8 cellular contexts compared by ENCODE assay signal in the genomic region with DNA sequence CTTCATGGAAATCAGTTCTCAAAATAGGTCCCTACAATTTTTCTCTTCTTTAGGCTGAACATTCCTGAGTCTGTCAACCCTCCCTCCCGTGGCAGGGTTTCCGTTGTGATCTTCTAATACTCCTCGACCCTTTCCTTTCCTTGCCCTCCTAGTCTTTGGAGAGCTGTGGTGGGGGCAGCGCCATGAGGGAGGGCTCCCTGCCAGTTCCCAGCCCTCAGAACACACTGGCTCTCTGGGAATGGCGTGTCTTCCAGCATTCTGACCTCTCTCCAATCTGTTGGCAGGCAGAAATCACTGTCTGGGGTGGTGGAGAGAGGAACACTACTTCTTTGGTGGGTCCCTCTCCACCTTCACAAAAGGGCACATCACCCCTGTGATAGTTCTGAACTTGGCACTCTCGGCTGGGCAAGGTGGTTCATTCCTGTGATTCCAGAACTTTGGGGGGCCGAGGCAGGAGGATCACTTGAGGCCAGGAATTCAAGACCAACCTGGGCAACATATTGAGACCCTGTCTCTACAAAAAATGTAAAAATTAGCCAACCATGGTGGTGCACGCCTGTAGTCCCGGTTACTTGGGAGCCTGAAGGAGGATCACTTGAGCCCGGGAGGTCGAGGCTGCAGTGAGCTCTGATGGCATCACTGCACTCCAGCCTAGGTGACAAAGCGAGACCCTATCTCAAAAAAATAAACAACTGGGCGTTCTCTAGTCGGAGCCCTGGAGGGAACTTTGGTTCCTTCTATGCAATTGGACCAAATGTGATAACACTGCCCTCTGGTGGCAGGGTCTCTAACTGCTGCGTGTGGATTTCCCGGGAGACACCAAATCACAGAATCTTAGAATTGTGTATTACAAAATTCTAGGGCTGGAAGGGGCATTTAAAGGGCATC. TPM values are rescaled to one million over a fixed set of nuclear protein-coding genes. Genes with fewer than 3 reads are reported as not detected.
A peak's percentile ranks its signal among the peaks of the same experiment; 100 is the strongest.
DNase-seq lines count a peak whose midpoint lies in the region; ATAC-seq and TF ChIP-seq lines count a peak whose summit lies in the region.

No MANE protein-coding gene starts in this region.

- POLR2A ChIA-PET in SK-N-SH (lab: Yijun Ruan, JAX): no interaction called here

- H3K79me2 ChIP-seq in Karpas-422 (ENCODE audit: low read length) (no peaks in the 10 kb centered on the region), SK-N-SH (ENCODE audit: insufficient read depth) (no peaks in the 10 kb centered on the region)

- H3K9ac ChIP-seq in Karpas-422 (ENCODE audit: low read length) (no peak overlapping the region), SK-N-SH (no peak overlapping the region)

- ATAC-seq in GM18909 (IDR thresholded peaks at IDR 0.05; ENCODE audit: poor library complexity, unreplicated experiment): no peak

- peaks cover 4% of the 10 kb centered on the region for H3F3A ChIP-seq in SK-N-SH (replicated peaks; ENCODE audit: insufficient read depth)

- no peaks in the 10 kb centered on the region for H3K27me3 ChIP-seq in Karpas-422 (ENCODE audit: low read length)
- H3K27me3 ChIP-seq in SK-N-SH (ENCODE audit: insufficient read depth): no peaks in the 10 kb centered on the region
- no peaks in the 10 kb centered on the region for H3K27me3 ChIP-seq in uterus

- DNase-seq in Daoy (ENCODE audit: low read depth) (peak; percentile 79), Karpas-422 (peak; percentile 92), SK-N-SH (peak; percentile 78), glomerular visceral epithelial cell (ENCODE audit: extremely low spot score) (peak; percentile 61), progenitor cell of endocrine pancreas (ENCODE audit: low spot score, unreplicated experiment) (peak; percentile 66), uterus (peak; percentile 50 to 55)
- DNase-seq in activated naive CD4-positive, alpha-beta T cell treated with anti-CD3 and anti-CD28 coated beads for 36 hours: peak; percentile 86

- H3K27ac ChIP-seq in Karpas-422 (ENCODE audit: low read length) (no peak overlapping the region), SK-N-SH (ENCODE audit: low read depth in 2 of 2, low read length in 1 of 2) (no peak overlapping the region), uterus (no peak overlapping the region)

- H3K4me3 ChIP-seq in Karpas-422 (ENCODE audit: low read length): no peak overlapping the region
- H3K4me3 ChIP-seq in SK-N-SH (ENCODE audit: low read depth in 2 of 2, low read length in 1 of 2): peak overlapping the region in 1 of 2 experiments; percentile 4; a peak in 1 of 4 replicates
- H3K4me3 ChIP-seq in uterus: no peak overlapping the region

- 48% methylated on average over 16 of the region's 16 CpGs for WGBS in SK-N-SH (ENCODE audit: low lambda C conversion rate)

- no peak for TF ChIP-seq EP300 in SK-N-SH (IDR thresholded peaks at IDR 0.05; ENCODE audit: borderline replicate concordance in 1 of 2, low read depth in 1 of 2, low read length in 1 of 2)

- peaks cover 12% of the 10 kb centered on the region for H3K4me1 Mint-ChIP-seq in activated naive CD4-positive, alpha-beta T cell treated with anti-CD3 and anti-CD28 coated beads for 36 hours (ENCODE audit: low read depth)
- H3K4me1 Mint-ChIP-seq in progenitor cell of endocrine pancreas (ENCODE audit: low read depth): no peaks in the 10 kb centered on the region

- intact Hi-C loops in activated naive CD4-positive, alpha-beta T cell treated with anti-CD3 and anti-CD28 coated beads for 36 hours (cut with micrococcal nuclease): loop anchor here (1.0 to 5.0 kb wide), 3 partner anchors 38 to 272 kb away; partner anchors contain the start of gene SMURF1
- intact Hi-C loops in uterus (cut with DNase I; ENCODE audit: low total_unique reads): loop anchor here (10.0 kb wide), 1 partner anchor 278 kb away; no protein-coding TSS in a partner anchor

- H3K27me3 Mint-ChIP-seq in activated naive CD4-positive, alpha-beta T cell treated with anti-CD3 and anti-CD28 coated beads for 36 hours (ENCODE audit: low read depth): no peaks in the 10 kb centered on the region
- H3K27me3 Mint-ChIP-seq in progenitor cell of endocrine pancreas: no peaks in the 10 kb centered on the region

- H2AFZ ChIP-seq in Karpas-422 (ENCODE audit: low read length) (no peak overlapping the region), SK-N-SH (ENCODE audit: low read depth) (peak overlapping the region; percentile 18; the same call in 1 of the 2 replicates)

- H3K4me1 ChIP-seq in Karpas-422 (ENCODE audit: low read length) (peaks cover 15% of the 10 kb centered on the region), SK-N-SH (ENCODE audit: control insufficient read depth in 1 of 2, insufficient read depth in 2 of 2, low read depth in 1 of 2, low read length in 1 of 2) (no peaks in the 10 kb centered on the region), uterus (no peaks in the 10 kb centered on the region)

- peak; percentile 94 for TF ChIP-seq RAD21 in SK-N-SH (IDR thresholded peaks at IDR 0.05; ENCODE audit: low read length)

- no peaks in the 10 kb centered on the region for H3K9me3 Mint-ChIP-seq in activated naive CD4-positive, alpha-beta T cell treated with anti-CD3 and anti-CD28 coated beads for 36 hours
- peaks cover 6% of the 10 kb centered on the region for H3K9me3 Mint-ChIP-seq in progenitor cell of endocrine pancreas (ENCODE audit: low read depth)

- no peaks in the 10 kb centered on the region for H4K20me1 ChIP-seq in Karpas-422 (ENCODE audit: insufficient read depth, low read depth, low read length)
- H4K20me1 ChIP-seq in SK-N-SH (ENCODE audit: insufficient read depth): no peaks in the 10 kb centered on the region

- TF ChIP-seq POLR2A in uterus (IDR thresholded peaks at IDR 0.05): no peak

- H3K9me2 ChIP-seq in Karpas-422 (replicated peaks; ENCODE audit: insufficient read depth, low read length): no peaks in the 10 kb centered on the region
- no peaks in the 10 kb centered on the region for H3K9me2 ChIP-seq in SK-N-SH

- TF ChIP-seq CTCF in SK-N-SH (IDR thresholded peaks at IDR 0.05): peak; percentile 99
- peak; percentile 94 for TF ChIP-seq CTCF in progenitor cell of endocrine pancreas (IDR thresholded peaks at IDR 0.05; ENCODE audit: unreplicated experiment)
- TF ChIP-seq CTCF in uterus (IDR thresholded peaks at IDR 0.05): peak; percentile 70 to 88 (median 78)

- H3K36me3 ChIP-seq in Karpas-422 (ENCODE audit: insufficient read depth, low read length): no peaks in the 10 kb centered on the region
- peaks cover 0 to 5% of the 10 kb centered on the region in 2 experiments for H3K36me3 ChIP-seq in SK-N-SH (replicated peaks in 1 of 2; ENCODE audit: control insufficient read depth in 1 of 2, insufficient read depth in 2 of 2, low read length in 1 of 2)
- no peaks in the 10 kb centered on the region for H3K36me3 ChIP-seq in uterus

- H3K4me2 ChIP-seq in Karpas-422 (ENCODE audit: low read depth, low read length, poor library complexity, severe bottlenecking): no peak overlapping the region
- no peak overlapping the region for H3K4me2 ChIP-seq in SK-N-SH

- H3K27ac Mint-ChIP-seq in activated naive CD4-positive, alpha-beta T cell treated with anti-CD3 and anti-CD28 coated beads for 36 hours: no peak overlapping the region
- no peak overlapping the region for H3K27ac Mint-ChIP-seq in progenitor cell of endocrine pancreas

- no peak overlapping the region for H3K4me3 Mint-ChIP-seq in activated naive CD4-positive, alpha-beta T cell treated with anti-CD3 and anti-CD28 coated beads for 36 hours
- no peak overlapping the region for H3K4me3 Mint-ChIP-seq in progenitor cell of endocrine pancreas (ENCODE audit: low read depth)

- peaks cover 3% of the 10 kb centered on the region for H3K36me3 Mint-ChIP-seq in activated naive CD4-positive, alpha-beta T cell treated with anti-CD3 and anti-CD28 coated beads for 36 hours (ENCODE audit: low read depth)
- peaks cover 3% of the 10 kb centered on the region for H3K36me3 Mint-ChIP-seq in progenitor cell of endocrine pancreas (ENCODE audit: insufficient read depth)

- CTCF ChIA-PET in SK-N-SH (lab: Yijun Ruan, JAX): interaction anchor here (0.6 to 9.8 kb wide), 45 partner anchors 8 to 422 kb away, joined by 3 to 146 read pairs (median 4); no protein-coding TSS in a partner anchor
- CTCF ChIA-PET in activated naive CD4-positive, alpha-beta T cell treated with anti-CD3 and anti-CD28 coated beads for 36 hours (lab: Charles Lee): interaction anchor here (0.6 to 4.6 kb wide), 18 partner anchors 14 to 320 kb away, joined by 3 to 26 read pairs (median 4); no protein-coding TSS in a partner anchor

- H3K9me3 ChIP-seq in Karpas-422 (ENCODE audit: low read length) (no peaks in the 10 kb centered on the region), SK-N-SH (no peaks in the 10 kb centered on the region), uterus (no peaks in the 10 kb centered on the region)

TF ChIP-seq in SK-N-SH, 30 proteins besides CTCF, POLR2A, EP300 and RAD21:
- TF ChIP-seq EZH2phosphoT487 (IDR thresholded peaks at IDR 0.05; ENCODE audit: borderline replicate concordance, low read depth): no peak
- TF ChIP-seq SMC3 (IDR thresholded peaks at IDR 0.05; ENCODE audit: low read depth, low read length): peak; percentile 96

RNA-seq across cellular contexts. Expression of gene ARPC1A, which starts 13.1 kb away (rescaled TPM):
- 291 and 326 TPM in 2 replicates for total RNA-seq in Daoy (2014; rRNA removed; shearing (Covaris generic))
- total RNA-seq in Karpas-422 (2014; rRNA removed; shearing (Covaris generic); ENCODE audit: low replicate concordance): 36.8 and 39.4 TPM in 2 replicates
- 262 and 306 TPM in 2 replicates for polyA plus RNA-seq in SK-N-SH (2012; rRNA removed)
- 265 and 294 TPM in 2 replicates for polyA plus RNA-seq in SK-N-SH (2012; cell fraction: cytosol; rRNA removed)
- polyA plus RNA-seq in SK-N-SH (2012; cell fraction: nucleus; rRNA removed): 86.2 and 95.3 TPM in 2 replicates
- total RNA-seq in activated naive CD4-positive, alpha-beta T cell treated with anti-CD3 and anti-CD28 coated beads for 36 hours: 10 to 100 TPM; 41.5 to 47.7 TPM
- total RNA-seq in progenitor cell of endocrine pancreas (135 and 140 TPM in 2 replicates), uterus (100 to 1,000 TPM in 3 of 4 donors, 10 to 100 TPM in 1; 76.5 to 118 (median 103) TPM)

RNA-seq across cellular contexts. Expression of gene MYH16, which starts 39.9 kb away (rescaled TPM):
- total RNA-seq in Daoy (2014; rRNA removed; shearing (Covaris generic)): 0.51 TPM in 1 of 2 replicates, not detected in the other
- not detected in 2 replicates for total RNA-seq in Karpas-422 (2014; rRNA removed; shearing (Covaris generic); ENCODE audit: low replicate concordance)
- polyA plus RNA-seq in SK-N-SH (2012; rRNA removed): 0.19 and 0.41 TPM in 2 replicates
- 0.39 and 0.49 TPM in 2 replicates for polyA plus RNA-seq in SK-N-SH (2012; cell fraction: cytosol; rRNA removed)
- polyA plus RNA-seq in SK-N-SH (2012; cell fraction: nucleus; rRNA removed): 0.11 and 0.21 TPM in 2 replicates
- total RNA-seq in activated naive CD4-positive, alpha-beta T cell treated with anti-CD3 and anti-CD28 coated beads for 36 hours: not detected
- not detected in 2 replicates for total RNA-seq in progenitor cell of endocrine pancreas
- not detected for total RNA-seq in uterus
